ENCODE assay signal across 15 cellular contexts in genomic region chr9:133884907-133885744, GRCh38.
"Had no signal": no experiment of that assay in that cellular context is flagged by ENCODE, and none has a peak within 500 bp of the region (broad histone marks: within the 10 kb centered on the region; RNA-seq: fewer than 3 reads in every experiment).

No MANE protein-coding gene starts in this region.

- H3K9me3 Mint-ChIP-seq: activated T-helper 1 cell treated with anti-CD3 and anti-CD28 coated beads, Interleukin-12 subunit alpha, Interleukin-12 subunit beta, Interleukin-2, Interleukin-4 antibody, amounts not matched to agents 30 ng/mL and 10 ng/mL and 1 ng/mL, durations not matched to agents 14 hours and 24 hours and 36 hours; central memory CD8-positive, alpha-beta T cell had no signal

- H3K27ac ChIP-seq: heart right ventricle, left ventricle myocardium inferior, neutrophil, right atrium auricular region, upper lobe of left lung had no signal

- H3K27me3 Mint-ChIP-seq: central memory CD8-positive, alpha-beta T cell had no signal

- H3K36me3 ChIP-seq: heart right ventricle, left ventricle myocardium inferior, neutrophil, right atrium auricular region, upper lobe of left lung had no signal

- DNase-seq: activated CD4-positive, alpha-beta T cell treated with anti-CD3 and anti-CD28 coated beads for 48 hours; activated naive CD4-positive, alpha-beta T cell treated with Interleukin-2 at 50 U/mL for 16 hours; cortex of kidney; effector CD8-positive, alpha-beta T cell; heart right ventricle; islet precursor cell; left ventricle myocardium inferior; mesendoderm; posterior cingulate gyrus; small intestine; upper lobe of left lung had no signal

- H3K27ac Mint-ChIP-seq: activated T-helper 1 cell treated with anti-CD3 and anti-CD28 coated beads, Interleukin-12 subunit alpha, Interleukin-12 subunit beta, Interleukin-2, Interleukin-4 antibody, amounts not matched to agents 30 ng/mL and 10 ng/mL and 1 ng/mL, durations not matched to agents 14 hours and 24 hours and 36 hours had no signal

- H3K9me3 ChIP-seq: heart right ventricle, left ventricle myocardium inferior, neutrophil, right atrium auricular region, upper lobe of left lung had no signal

- H3K4me3 Mint-ChIP-seq: activated T-helper 1 cell treated with anti-CD3 and anti-CD28 coated beads, Interleukin-12 subunit alpha, Interleukin-12 subunit beta, Interleukin-2, Interleukin-4 antibody, amounts not matched to agents 30 ng/mL and 10 ng/mL and 1 ng/mL, durations not matched to agents 14 hours and 24 hours and 36 hours; central memory CD8-positive, alpha-beta T cell had no signal

- H3K27me3 ChIP-seq: heart right ventricle, neutrophil, right atrium auricular region, upper lobe of left lung had no signal

- ATAC-seq: heart right ventricle had no signal

- H3K4me3 ChIP-seq: heart right ventricle, left ventricle myocardium inferior, right atrium auricular region, upper lobe of left lung had no signal

- H3K4me1 Mint-ChIP-seq: central memory CD8-positive, alpha-beta T cell had no signal
